25 cellular contexts compared by ENCODE assay signal in the genomic region with DNA sequence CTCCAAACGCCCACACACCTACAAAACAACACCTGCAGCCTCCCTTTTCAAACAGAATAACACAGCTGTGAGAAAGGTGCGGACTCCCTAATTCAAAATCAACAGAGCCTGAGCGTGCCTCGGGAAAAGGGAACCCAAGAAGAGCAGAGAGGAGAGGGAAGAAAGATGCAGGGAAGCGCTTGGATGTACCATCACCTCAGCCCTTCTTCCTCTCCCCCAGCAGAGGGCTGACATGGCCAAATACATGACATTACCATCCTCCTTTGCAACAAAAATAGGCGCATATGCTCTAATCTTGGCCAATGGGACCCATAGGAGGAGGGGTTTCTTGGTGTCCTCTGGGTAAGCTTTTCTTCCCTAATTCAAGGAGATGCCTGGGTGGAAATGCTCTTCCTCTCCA.
DNase-seq lines count a peak whose midpoint lies in the region; ATAC-seq and TF ChIP-seq lines count a peak whose summit lies in the region.
"Had no signal": no experiment of that assay in that cellular context is flagged by ENCODE, and none has a peak within 500 bp of the region (broad histone marks: within the 10 kb centered on the region; RNA-seq: fewer than 3 reads in every experiment).

No MANE protein-coding gene starts in this region.

- no peak overlapping the region for H3K56ac ChIP-seq in H9 (ENCODE audit: insufficient read length, low read depth, low read length)

- H4K20me1 ChIP-seq in H9 (ENCODE audit: control insufficient read depth, insufficient read depth, insufficient read length) (no peaks in the 10 kb centered on the region), PC-3 (ENCODE audit: low read length) (no peaks in the 10 kb centered on the region)

- H3K9me3 Mint-ChIP-seq in H9, result no peaks in the 10 kb centered on the region; a peak in 2 of 5 replicates
- no peaks in the 10 kb centered on the region for H3K9me3 Mint-ChIP-seq in activated T-cell treated with anti-CD3 and anti-CD28 coated beads, Interleukin-2, amount 50 U/mL, for 24 hours
- H3K9me3 Mint-ChIP-seq: activated CD4-positive, alpha-beta T cell treated with anti-CD3 and anti-CD28 coated beads, Interleukin-2, amount 10 ng/mL, durations not matched to agents 24 days and 14 days; activated naive CD8-positive, alpha-beta T cell treated with anti-CD3 and anti-CD28 coated beads, Interleukin-2, amount 50 U/mL, for 24 hours; activated T-cell treated with anti-CD3 and anti-CD28 coated beads, Interleukin-2, amount 50 U/mL, for 4 hours had no signal

- no peaks in the 10 kb centered on the region for H3K79me1 ChIP-seq in H9 (ENCODE audit: insufficient read depth, low read depth, low read length, poor library complexity, severe bottlenecking)

- no peak overlapping the region for H4K8ac ChIP-seq in H9 (replicated peaks; ENCODE audit: insufficient read length, low read depth, low read length)

- H3K27ac Mint-ChIP-seq in H9, result no peak overlapping the region; a peak in 1 of 7 replicates
- no peak overlapping the region for H3K27ac Mint-ChIP-seq in activated T-cell treated with anti-CD3 and anti-CD28 coated beads, Interleukin-2, amount 50 U/mL, for 24 hours
- H3K27ac Mint-ChIP-seq: activated CD4-positive, alpha-beta T cell treated with anti-CD3 and anti-CD28 coated beads, Interleukin-2, amount 10 ng/mL, durations not matched to agents 24 days and 14 days; activated naive CD8-positive, alpha-beta T cell treated with anti-CD3 and anti-CD28 coated beads, Interleukin-2, amount 50 U/mL, for 24 hours; memory B cell had no signal

- H3K4me3 ChIP-seq in brain microvascular endothelial cell (ENCODE audit: low read depth, low read length) (no peak overlapping the region), iPS-15b (ENCODE audit: low read depth, low read length) (peak overlapping the region; percentile 12), PC-3 (ENCODE audit: low read length) (no peak overlapping the region)
- H3K4me3 ChIP-seq: right lobe of liver, transverse colon had no signal

- no peak overlapping the region for H2BK20ac ChIP-seq in H9 (ENCODE audit: low read depth, low read length, poor library complexity, severe bottlenecking)

- no peak overlapping the region for H3K4ac ChIP-seq in H9 (ENCODE audit: low read depth, low read length)

- no peak overlapping the region for H2BK12ac ChIP-seq in H9 (ENCODE audit: insufficient read length, low read depth, low read length)

- H3K9me3 ChIP-seq in H9 (ENCODE audit: control insufficient read depth, low read depth, low read length) (no peaks in the 10 kb centered on the region), iPS-15b (ENCODE audit: control insufficient read depth, insufficient read depth, low read length) (no peaks in the 10 kb centered on the region), PC-3 (ENCODE audit: low read length) (no peaks in the 10 kb centered on the region)
- H3K9me3 ChIP-seq: neutrophil, right lobe of liver, transverse colon had no signal

- no peak overlapping the region for H4K91ac ChIP-seq in H9 (ENCODE audit: insufficient read length, low read depth, low read length)

- H3K27ac ChIP-seq in H9 (ENCODE audit: insufficient read length, low read depth, low read length) (no peak overlapping the region), brain microvascular endothelial cell (no peak overlapping the region), PC-3 (ENCODE audit: low read length) (no peak overlapping the region)
- H3K27ac ChIP-seq: neutrophil, right lobe of liver, transverse colon had no signal

- DNase-seq in AG09319 (ENCODE audit: extremely low read depth, low read depth), result no peak
- no peak for DNase-seq in H9
- no peak for DNase-seq in brain microvascular endothelial cell
- no peak for DNase-seq in activated T-cell treated with anti-CD3 and anti-CD28 coated beads, Interleukin-2, amount 50 U/mL, for 24 hours
- DNase-seq in PC-3, result no peak
- no peak for DNase-seq in NCI-H82 treated with DMSO at 0.1 percent for 48 hours (lab: John Stamatoyannopoulos, UW; ENCODE audit: unreplicated experiment)
- DNase-seq: activated CD4-positive, alpha-beta T cell treated with anti-CD3 and anti-CD28 coated beads, Interleukin-2, amount 10 ng/mL, durations not matched to agents 24 days and 14 days; activated naive CD8-positive, alpha-beta T cell treated with anti-CD3 and anti-CD28 coated beads, Interleukin-2, amount 50 U/mL, for 24 hours; activated T-cell treated with anti-CD3 and anti-CD28 coated beads, Interleukin-2, amount 50 U/mL, for 4 hours; cerebellar nuclear complex; DMS153; head of caudate nucleus; NCI-H1048; NCI-H2029 treated with DMSO at 0.1 percent for 48 hours; NCI-H345; NCI-H82; right lobe of liver; Right ventricle myocardium superior; stimulated activated CD4-positive, alpha-beta T cell treated with anti-CD3 and anti-CD28 coated beads, Interleukin-2, amount 100 ng/mL, for 48 hours; transverse colon had no signal

- WGBS in H9 (ENCODE audit: extremely low coverage, insufficient read length, low lambda C conversion rate), result no CpG with 5 or more reads among the region's 6 CpGs

- in situ Hi-C loops in brain microvascular endothelial cell (cut with HindIII; ENCODE audit: low pct_ligation_motif_present, low sequenced_read_pairs), result no loop called here

- no peak overlapping the region for H2BK5ac ChIP-seq in H9 (ENCODE audit: insufficient read length, low read length)

- H2AFZ ChIP-seq in H9 (ENCODE audit: low read length) (peak overlapping the region; percentile 54), PC-3 (ENCODE audit: low read length) (no peak overlapping the region)

- TF ChIP-seq CTCF in AG09319 (IDR thresholded peaks at IDR 0.05; ENCODE audit: low read depth, low read length) (peak; percentile 5), H9 (conservative IDR thresholded peaks at IDR 0.05) (peak; percentile 46), brain microvascular endothelial cell (IDR thresholded peaks at IDR 0.05; ENCODE audit: low read depth, low read length, missing control alignments) (peak; percentile 15), PC-3 (conservative IDR thresholded peaks at IDR 0.05; ENCODE audit: low read depth, low read length) (no peak)

- H3K9me2 ChIP-seq in PC-3 (replicated peaks; ENCODE audit: low read length), result no peaks in the 10 kb centered on the region

- no peak overlapping the region for H4K5ac ChIP-seq in H9 (ENCODE audit: insufficient read length, low read depth, low read length)

- H3K79me2 ChIP-seq in H9 (ENCODE audit: insufficient read depth, low read length) (no peaks in the 10 kb centered on the region), PC-3 (ENCODE audit: low read length) (no peaks in the 10 kb centered on the region)

- BruUV-seq in PC-3 (replicated peaks; lab: Mats Ljungman, UMichigan), result no TSS peak

- no peak overlapping the region for H3K9ac ChIP-seq in H9 (ENCODE audit: extremely low read depth, insufficient read length, low read length)
- no peak overlapping the region for H3K9ac ChIP-seq in iPS-15b (ENCODE audit: low read depth, low read length)
- no peak overlapping the region for H3K9ac ChIP-seq in PC-3 (ENCODE audit: low read length)

- H2AK5ac ChIP-seq in H9 (ENCODE audit: insufficient read length, low read length), result no peak overlapping the region

- peak overlapping the region; percentile 52 for H3K4me2 ChIP-seq in H9 (ENCODE audit: insufficient read depth, insufficient read length, low read length)
- no peak overlapping the region for H3K4me2 ChIP-seq in PC-3 (ENCODE audit: low read length)

- H3K4me1 Mint-ChIP-seq in H9, result peaks cover 18 to 19% of the 10 kb centered on the region in 2 experiments
- no peaks in the 10 kb centered on the region for H3K4me1 Mint-ChIP-seq in activated T-cell treated with anti-CD3 and anti-CD28 coated beads, Interleukin-2, amount 50 U/mL, for 24 hours (ENCODE audit: low read depth)
- H3K4me1 Mint-ChIP-seq: activated CD4-positive, alpha-beta T cell treated with anti-CD3 and anti-CD28 coated beads, Interleukin-2, amount 10 ng/mL, durations not matched to agents 24 days and 14 days; memory B cell had no signal

- H3K14ac ChIP-seq in H9 (ENCODE audit: insufficient read depth, low read length), result no peak overlapping the region

- no peak overlapping the region for H3K18ac ChIP-seq in H9 (ENCODE audit: insufficient read length, low read depth, low read length)

- ATAC-seq in GM19463 (IDR thresholded peaks at IDR 0.05; ENCODE audit: unreplicated experiment), result no peak
- ATAC-seq in PC-3, result no peak
- ATAC-seq: activated naive CD8-positive, alpha-beta T cell treated with anti-CD3 and anti-CD28 coated beads, Interleukin-2, amount 50 U/mL, for 24 hours; activated T-cell treated with anti-CD3 and anti-CD28 coated beads, Interleukin-2, amount 50 U/mL, for 4 hours; left lobe of liver; right lobe of liver had no signal

- H2BK120ac ChIP-seq in H9 (ENCODE audit: low read depth, low read length, poor library complexity, severe bottlenecking), result no peak overlapping the region

- peak overlapping the region; percentile 1 to 45 for H3K4me3 Mint-ChIP-seq in H9
- H3K4me3 Mint-ChIP-seq in activated T-cell treated with anti-CD3 and anti-CD28 coated beads, Interleukin-2, amount 50 U/mL, for 24 hours, result no peak overlapping the region
- H3K4me3 Mint-ChIP-seq: activated CD4-positive, alpha-beta T cell treated with anti-CD3 and anti-CD28 coated beads, Interleukin-2, amount 10 ng/mL, durations not matched to agents 24 days and 14 days; activated naive CD8-positive, alpha-beta T cell treated with anti-CD3 and anti-CD28 coated beads, Interleukin-2, amount 50 U/mL, for 24 hours; activated T-cell treated with anti-CD3 and anti-CD28 coated beads, Interleukin-2, amount 50 U/mL, for 4 hours; memory B cell had no signal

- no peaks in the 10 kb centered on the region for H3K23me2 ChIP-seq in H9 (ENCODE audit: insufficient read length, low read depth, low read length, poor library complexity, severe bottlenecking)

- no peaks in the 10 kb centered on the region for H3F3A ChIP-seq in PC-3 (ENCODE audit: low read length, unreplicated experiment)

- intact Hi-C loops in PC-3 (cut with micrococcal nuclease), result no loop called here

- H2BK15ac ChIP-seq in H9 (ENCODE audit: low read depth, low read length), result no peak overlapping the region

- no peak overlapping the region for H3K23ac ChIP-seq in H9 (ENCODE audit: insufficient read length, low read depth, low read length)

- H3K36me3 ChIP-seq in brain microvascular endothelial cell (replicated peaks) (no peaks in the 10 kb centered on the region), iPS-15b (ENCODE audit: control insufficient read depth, insufficient read depth, low read length) (no peaks in the 10 kb centered on the region), PC-3 (ENCODE audit: low read depth, low read length) (no peaks in the 10 kb centered on the region)
- H3K36me3 ChIP-seq: neutrophil, right lobe of liver, transverse colon had no signal

- CTCF ChIA-PET in PC-3 (lab: Charles Lee), result no interaction called here

- no peak overlapping the region for H3T11ph ChIP-seq in H9 (ENCODE audit: low read length)

- H3K4me1 ChIP-seq in H9 (ENCODE audit: insufficient read depth, low read length) (peaks cover 3% of the 10 kb centered on the region; the same call in 1 of the 2 replicates), iPS-15b (ENCODE audit: control insufficient read depth, insufficient read depth, low read length) (no peaks in the 10 kb centered on the region), PC-3 (ENCODE audit: insufficient read depth, low read length) (no peaks in the 10 kb centered on the region)
- H3K4me1 ChIP-seq: right lobe of liver, transverse colon had no signal

- peaks cover 0 to 2% (median 0%) of the 10 kb centered on the region in 3 experiments; a peak in 1 of 7 replicates for H3K36me3 Mint-ChIP-seq in H9 (ENCODE audit: insufficient read depth in 1 of 3, low read depth in 3 of 3)
- H3K36me3 Mint-ChIP-seq in activated T-cell treated with anti-CD3 and anti-CD28 coated beads, Interleukin-2, amount 50 U/mL, for 24 hours (ENCODE audit: low read depth), result no peaks in the 10 kb centered on the region
- H3K36me3 Mint-ChIP-seq: memory B cell had no signal

- H3K27me3 Mint-ChIP-seq in H9 (ENCODE audit: low read depth), result peaks cover 14% of the 10 kb centered on the region
- H3K27me3 Mint-ChIP-seq in activated T-cell treated with anti-CD3 and anti-CD28 coated beads, Interleukin-2, amount 50 U/mL, for 24 hours, result peaks cover 7% of the 10 kb centered on the region

- H3K27me3 ChIP-seq in H9 (ENCODE audit: insufficient read depth, low read length), result no peaks in the 10 kb centered on the region; the same call in 1 of the 2 replicates
- peaks cover 7% of the 10 kb centered on the region for H3K27me3 ChIP-seq in brain microvascular endothelial cell (replicated peaks)
- H3K27me3 ChIP-seq in iPS-15b (ENCODE audit: control insufficient read depth, insufficient read depth, low read length), result peaks cover 11% of the 10 kb centered on the region
- peaks cover 12% of the 10 kb centered on the region; the same call in 1 of the 2 replicates for H3K27me3 ChIP-seq in PC-3 (ENCODE audit: low read length)
- H3K27me3 ChIP-seq: right lobe of liver had no signal

- POLR2A ChIA-PET in PC-3 (lab: Charles Lee; ENCODE audit: unreplicated experiment), result no interaction called here
